Comparison of ENCODE assay signal across 8 cellular contexts in the genomic region with DNA sequence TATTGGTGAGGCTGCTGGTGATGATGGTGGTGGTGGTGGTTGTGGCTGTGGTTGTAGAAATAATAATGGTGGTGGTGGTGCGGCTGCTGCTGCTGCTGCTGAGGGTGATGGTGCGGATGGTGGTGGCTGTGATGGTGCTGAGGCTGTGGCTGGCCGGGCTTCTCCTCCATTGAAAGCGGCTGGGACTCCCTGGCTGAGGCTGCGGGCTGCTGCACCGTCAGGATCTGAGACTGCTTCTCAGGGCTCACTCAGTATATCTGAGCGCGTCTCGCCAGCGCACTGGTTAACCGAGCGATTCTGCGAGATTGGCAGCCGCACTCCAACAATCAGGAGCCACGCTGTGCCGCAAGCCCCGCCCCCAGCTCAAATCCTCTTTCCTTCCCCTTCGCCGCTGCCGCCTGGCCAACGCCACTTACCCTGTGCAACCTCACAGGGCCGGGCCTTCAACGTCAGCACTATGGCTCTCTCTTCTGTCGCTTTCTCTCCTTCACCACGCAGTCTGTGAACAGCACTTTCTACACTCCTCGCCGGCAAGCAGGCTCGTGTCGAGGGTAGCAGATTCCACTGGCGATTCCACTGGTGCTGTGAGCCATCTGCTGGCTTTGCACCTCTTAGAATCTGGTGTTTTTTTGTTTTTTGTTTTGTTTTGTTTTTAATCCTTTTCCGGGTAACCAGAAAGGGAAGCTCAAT. TPM values are rescaled to one million over a fixed set of nuclear protein-coding genes. Genes with fewer than 3 reads are reported as not detected.
A peak's percentile ranks its signal among the peaks of the same experiment; 100 is the strongest.
DNase-seq lines count a peak whose midpoint lies in the region; ATAC-seq and TF ChIP-seq lines count a peak whose summit lies in the region.

TSS of gene NUFIP2 (minus strand) at position 259 of the 690 bp plus-strand sequence. CDS start at position 170, 89 bp downstream.

- POLR2A ChIA-PET in SK-N-SH (lab: Yijun Ruan, JAX): interaction anchor here (0.6 to 1.4 kb wide), 6 partner anchors 9 to 349 kb away, joined by 3 to 8 read pairs (median 4); no protein-coding TSS in a partner anchor

- H3K9ac ChIP-seq in SK-N-SH: peak within 1 kb of the TSS; percentile 94

- H4K20me1 ChIP-seq in SK-N-SH (ENCODE audit: insufficient read depth): peaks cover 33% of the 10 kb centered on the region

- H3F3A ChIP-seq in SK-N-SH (replicated peaks; ENCODE audit: insufficient read depth): peaks cover 17% of the 10 kb centered on the region

- peak within 1 kb of the TSS; percentile 87 to 99 for H3K4me3 ChIP-seq in SK-N-SH (ENCODE audit: low read depth in 2 of 2, low read length in 1 of 2)
- H3K4me3 ChIP-seq in gastroesophageal sphincter: peak within 1 kb of the TSS; percentile 67 to 91
- peak within 1 kb of the TSS; percentile 92 to 97 for H3K4me3 ChIP-seq in neutrophil (ENCODE audit: low read depth in 1 of 2, low read length in 1 of 2)

- H3K9me3 ChIP-seq in SK-N-SH (no peaks in the 10 kb centered on the region), gastroesophageal sphincter (no peaks in the 10 kb centered on the region), neutrophil (no peaks in the 10 kb centered on the region)

- CTCF ChIA-PET in SK-N-SH (lab: Yijun Ruan, JAX): interaction anchor here (1.3 to 1.9 kb wide), 2 partner anchors 53 to 145 kb away, joined by 7 to 8 read pairs; no protein-coding TSS in a partner anchor

- H3K4me1 ChIP-seq in SK-N-SH (ENCODE audit: control insufficient read depth in 1 of 2, insufficient read depth in 2 of 2, low read depth in 1 of 2, low read length in 1 of 2) (peaks cover 12 to 20% of the 10 kb centered on the region in 2 experiments; a peak in 3 of 4 replicates), gastroesophageal sphincter (peaks cover 0 to 39% (median 22%) of the 10 kb centered on the region in 3 donors), neutrophil (ENCODE audit: control insufficient read depth in 1 of 2, insufficient read depth in 1 of 2, low read depth in 1 of 2, low read length in 1 of 2) (peaks cover 28 to 39% of the 10 kb centered on the region in 2 experiments)

- H3K27ac ChIP-seq in SK-N-SH (ENCODE audit: low read depth in 2 of 2, low read length in 1 of 2) (peak within 1 kb of the TSS; percentile 96 to 97), gastroesophageal sphincter (peak within 1 kb of the TSS; percentile 96 to 99 (median 97)), neutrophil (peak within 1 kb of the TSS; percentile 92), substantia nigra (ENCODE audit: low read depth, low read length, poor library complexity, severe bottlenecking) (peak within 1 kb of the TSS; percentile 100)

- H3K36me3 ChIP-seq in SK-N-SH (replicated peaks in 1 of 2; ENCODE audit: control insufficient read depth in 1 of 2, insufficient read depth in 2 of 2, low read length in 1 of 2): peaks cover 0 to 27% of the 10 kb centered on the region in 2 experiments
- H3K36me3 ChIP-seq in gastroesophageal sphincter: peaks cover 0 to 5% of the 10 kb centered on the region in 2 donors
- H3K36me3 ChIP-seq in neutrophil: peaks cover 7% of the 10 kb centered on the region

- ATAC-seq in HG02571 (IDR thresholded peaks at IDR 0.05; ENCODE audit: unreplicated experiment): peak; percentile 79
- ATAC-seq in gastroesophageal sphincter: peak; percentile 98

- peak; percentile 99 for TF ChIP-seq POLR2A in gastroesophageal sphincter (IDR thresholded peaks at IDR 0.05)

- H3K27me3 ChIP-seq in SK-N-SH (ENCODE audit: insufficient read depth) (no peaks in the 10 kb centered on the region), gastroesophageal sphincter (no peaks in the 10 kb centered on the region), neutrophil (no peaks in the 10 kb centered on the region)

- H3K4me2 ChIP-seq in SK-N-SH: peak within 1 kb of the TSS; percentile 95

- H3K79me2 ChIP-seq in SK-N-SH (ENCODE audit: insufficient read depth): peaks cover 47% of the 10 kb centered on the region

- TF ChIP-seq EP300 in SK-N-SH (IDR thresholded peaks at IDR 0.05; ENCODE audit: borderline replicate concordance in 1 of 2, low read depth in 1 of 2, low read length in 1 of 2): peak in 1 of 2 experiments; percentile 96; a peak in 2 of 4 replicates
- no peak for TF ChIP-seq EP300 in gastroesophageal sphincter (IDR thresholded peaks at IDR 0.05)

- no peak for TF ChIP-seq RAD21 in SK-N-SH (IDR thresholded peaks at IDR 0.05; ENCODE audit: low read length)

- TF ChIP-seq CTCF in SK-N-SH (IDR thresholded peaks at IDR 0.05) (no peak), gastroesophageal sphincter (IDR thresholded peaks at IDR 0.05) (peak in 1 of 4 experiments; percentile 34), neutrophil (IDR thresholded peaks at IDR 0.05) (peak; percentile 58)

- H2AFZ ChIP-seq in SK-N-SH (ENCODE audit: low read depth): peak within 1 kb of the TSS; percentile 100

- WGBS in SK-N-SH (ENCODE audit: low lambda C conversion rate): 1% methylated on average over 18 of the region's 31 CpGs
- WGBS in gastroesophageal sphincter (ENCODE audit: low coverage in 1 of 2), 2 donors: 0 to 2% methylated on average over 14 to 16 of the region's 31 CpGs

- H3K9me2 ChIP-seq in SK-N-SH: no peaks in the 10 kb centered on the region

- DNase-seq in GM04504 (ENCODE audit: low read depth): peak; percentile 96
- peak; percentile 90 for DNase-seq in NCI-H1048 (lab: John Stamatoyannopoulos, UW)
- peak; percentile 93 for DNase-seq in SK-N-SH
- DNase-seq in activated naive CD4-positive, alpha-beta T cell treated with anti-CD3 and anti-CD28 coated beads, Interleukin-2, amount 50 U/mL, for 16 hours: peak; percentile 98
- peak; percentile 72 to 100 (median 99) for DNase-seq in substantia nigra (lab: John Stamatoyannopoulos, UW)

TF ChIP-seq in SK-N-SH, 30 proteins besides CTCF, POLR2A, EP300 and RAD21 (continues in another document):
- TF ChIP-seq RFX5 (IDR thresholded peaks at IDR 0.05; ENCODE audit: low read length): no peak; the same call in 1 of the 2 replicates
- TF ChIP-seq MEF2A (IDR thresholded peaks at IDR 0.05; ENCODE audit: borderline replicate concordance, low read depth): no peak
- peak; percentile 68; the same call in 1 of the 2 replicates for TF ChIP-seq ELF1 (IDR thresholded peaks at IDR 0.05)
- TF ChIP-seq EZH2phosphoT487 (IDR thresholded peaks at IDR 0.05; ENCODE audit: borderline replicate concordance, low read depth): no peak
- peak; percentile 84 for TF ChIP-seq MXI1 (IDR thresholded peaks at IDR 0.05; ENCODE audit: low read depth, low read length)
- peak; percentile 79; the same call in 1 of the 2 replicates for TF ChIP-seq SIN3A (IDR thresholded peaks at IDR 0.05; ENCODE audit: borderline replicate concordance, low read depth, low read length)
- TF ChIP-seq GABPA (IDR thresholded peaks at IDR 0.05; ENCODE audit: low read depth): peak; percentile 51
- peak; percentile 73; the same call in 1 of the 2 replicates for TF ChIP-seq YY1 (IDR thresholded peaks at IDR 0.05; ENCODE audit: low read depth)
- TF ChIP-seq USF2 (IDR thresholded peaks at IDR 0.05; ENCODE audit: borderline replicate concordance, low read depth, low read length): no peak
- TF ChIP-seq RXRA (IDR thresholded peaks at IDR 0.05; ENCODE audit: borderline replicate concordance, low read depth): no peak
- TF ChIP-seq FOSL2 (IDR thresholded peaks at IDR 0.05; ENCODE audit: borderline replicate concordance, low read depth): no peak; the same call in 1 of the 2 replicates
- TF ChIP-seq NRF1 (IDR thresholded peaks at IDR 0.05; ENCODE audit: low read depth, low read length): 0 out of 2 replicates have a peak, but pooled peaks have one; percentile 25
- TF ChIP-seq JUND (IDR thresholded peaks at IDR 0.05): no peak
- TF ChIP-seq CHD2 (IDR thresholded peaks at IDR 0.05; ENCODE audit: low read length, partially characterized antibody): peak; percentile 72
- TF ChIP-seq FOXM1 (IDR thresholded peaks at IDR 0.05; ENCODE audit: low read depth): no peak
- no peak; the same call in 1 of the 2 replicates for TF ChIP-seq SMC3 (IDR thresholded peaks at IDR 0.05; ENCODE audit: low read depth, low read length)
- TF ChIP-seq, protein P1, sequence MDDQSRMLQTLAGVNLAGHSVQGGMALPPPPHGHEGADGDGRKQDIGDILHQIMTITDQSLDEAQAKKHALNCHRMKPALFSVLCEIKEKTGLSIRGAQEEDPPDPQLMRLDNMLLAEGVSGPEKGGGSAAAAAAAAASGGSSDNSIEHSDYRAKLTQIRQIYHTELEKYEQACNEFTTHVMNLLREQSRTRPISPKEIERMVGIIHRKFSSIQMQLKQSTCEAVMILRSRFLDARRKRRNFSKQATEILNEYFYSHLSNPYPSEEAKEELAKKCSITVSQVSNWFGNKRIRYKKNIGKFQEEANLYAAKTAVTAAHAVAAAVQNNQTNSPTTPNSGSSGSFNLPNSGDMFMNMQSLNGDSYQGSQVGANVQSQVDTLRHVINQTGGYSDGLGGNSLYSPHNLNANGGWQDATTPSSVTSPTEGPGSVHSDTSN (IDR thresholded peaks at IDR 0.05): peak; percentile 99
- peak; percentile 82 for TF ChIP-seq MAX (IDR thresholded peaks at IDR 0.05; ENCODE audit: low read depth)
- no peak for TF ChIP-seq FOXJ3 (CRISPR knock-in tag; IDR thresholded peaks at IDR 0.05)
- peak; percentile 100 for TF ChIP-seq POLR2AphosphoS5 (IDR thresholded peaks at IDR 0.05; ENCODE audit: low read depth, low read length)

RNA-seq across cellular contexts. Expression of gene NUFIP2, which starts in this region (rescaled TPM):
- polyA plus RNA-seq in SK-N-SH (2012; rRNA removed): 9.0 and 11.4 TPM in 2 replicates
- 6.2 and 6.3 TPM in 2 replicates for polyA plus RNA-seq in SK-N-SH (2012; cell fraction: cytosol; rRNA removed)
- 4.1 and 10.9 TPM in 2 replicates for polyA plus RNA-seq in SK-N-SH (2012; cell fraction: nucleus; rRNA removed)
- total RNA-seq in gastroesophageal sphincter: 10 to 100 TPM; 29.1 to 36.3 (median 33.8) TPM

Comparison
In these comparisons a context has a peak if more than half of its experiments do, and no peak if none do; other contexts are left out.
1. Peak in every context shown above with its lines: DNase-seq, ATAC-seq, H3K4me3 ChIP-seq and H3K27ac ChIP-seq.